ENCODE assay signal across 1 cellular context in the genomic region with DNA sequence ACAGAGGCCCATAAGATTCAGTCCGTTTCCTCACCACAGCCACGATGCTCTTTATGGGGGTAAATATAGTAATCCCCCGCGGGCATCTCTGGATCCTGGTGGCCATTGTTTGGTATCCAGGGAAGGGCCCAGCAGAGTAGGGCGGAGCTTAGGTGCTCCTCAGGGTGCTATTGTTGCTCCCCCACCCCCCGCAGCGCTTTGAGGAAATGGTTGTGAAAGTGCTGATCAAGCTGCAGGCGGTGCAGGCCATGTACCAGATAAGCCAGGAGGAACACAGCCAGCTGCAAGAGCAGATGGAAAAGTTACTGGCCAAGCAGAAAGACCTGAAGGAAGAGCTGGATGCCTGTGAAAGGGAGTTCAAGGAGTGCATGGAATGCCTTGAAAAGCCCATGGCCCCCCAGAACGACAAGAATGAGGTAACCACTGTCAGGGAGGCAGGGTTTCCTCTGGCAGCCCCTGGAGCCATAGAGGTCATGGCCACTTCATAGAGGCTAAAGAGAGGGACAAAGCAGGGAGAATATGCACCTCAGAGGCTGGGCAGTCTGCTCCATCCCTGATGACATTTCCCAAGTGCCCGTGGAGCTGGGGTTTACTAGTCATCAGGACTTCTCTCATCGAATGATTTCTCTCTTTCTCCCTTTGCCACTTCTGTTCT.
TF ChIP-seq lines count a peak whose summit lies in the region.

No MANE protein-coding gene starts in this region.

TF ChIP-seq in K562, 482 proteins besides CTCF, POLR2A, EP300 and RAD21 (continued from another document and continues in another):
- TF ChIP-seq ELF2 (CRISPR knock-in tag; IDR thresholded peaks at IDR 0.05) (peak; percentile 50; the same call in 1 of the 2 replicates), MYBL2 (IDR thresholded peaks at IDR 0.05; ENCODE audit: low read depth) (no peak), MYBL2 (CRISPR knock-in tag; IDR thresholded peaks at IDR 0.05; ENCODE audit: borderline replicate concordance) (no peak), CC2D1A (IDR thresholded peaks at IDR 0.05) (no peak), NFIC (IDR thresholded peaks at IDR 0.05) (peak; percentile 83), ZNF444 (CRISPR knock-in tag; IDR thresholded peaks at IDR 0.05) (no peak), GABPB2 (CRISPR knock-in tag; conservative IDR thresholded peaks at IDR 0.05) (no peak), HDAC3 (IDR thresholded peaks at IDR 0.05; ENCODE audit: borderline replicate concordance, partially characterized antibody) (no peak), NR2C2 (CRISPR knock-in tag; IDR thresholded peaks at IDR 0.05) (no peak), NR2C2 (tag; IDR thresholded peaks at IDR 0.05) (no peak), SAP30 (IDR thresholded peaks at IDR 0.05; ENCODE audit: borderline replicate concordance, insufficient read depth, low read depth, low read length, poor library complexity, severe bottlenecking) (no peak), STAT5B (CRISPR knock-in tag; IDR thresholded peaks at IDR 0.05) (no peak), CCNT2 (IDR thresholded peaks at IDR 0.05; ENCODE audit: borderline replicate concordance, extremely low read depth, insufficient read length, low read depth, low read length) (peak; percentile 20), PURB (CRISPR knock-in tag; IDR thresholded peaks at IDR 0.05; ENCODE audit: low read depth) (no peak), ZNF589 (CRISPR knock-in tag; IDR thresholded peaks at IDR 0.05; ENCODE audit: low read depth) (0 out of 2 replicates have a peak, but pooled peaks have one; percentile 33), MAZ (CRISPR knock-in tag; conservative IDR thresholded peaks at IDR 0.05 in 1 of 2, IDR thresholded peaks at IDR 0.05 in 1 of 2) (peak; percentile 59 to 72; a peak in 2 of 4 replicates), U2AF1 (optimal IDR thresholded peaks at IDR 0.05; ENCODE audit: low read depth, low read length) (no peak), KAT7 (CRISPR knock-in tag; IDR thresholded peaks at IDR 0.05; ENCODE audit: borderline replicate concordance) (peak; percentile 28; the same call in 1 of the 2 replicates), CBFA2T2 (conservative IDR thresholded peaks at IDR 0.05) (peak; percentile 92), SMARCA4 (IDR thresholded peaks at IDR 0.05) (peak; percentile 88), PML (IDR thresholded peaks at IDR 0.05; ENCODE audit: low read length) (peak; percentile 72), ELF1 (tag; IDR thresholded peaks at IDR 0.05) (peak; percentile 69), MED1 (CRISPR knock-in tag; IDR thresholded peaks at IDR 0.05; ENCODE audit: borderline replicate concordance) (no peak), ZNF75A (CRISPR knock-in tag; IDR thresholded peaks at IDR 0.05) (0 out of 2 replicates have a peak, but pooled peaks have one; percentile 27), TAF7 (tag; IDR thresholded peaks at IDR 0.05) (no peak), MTA1 (IDR thresholded peaks at IDR 0.05; ENCODE audit: borderline replicate concordance) (no peak), KDM1A (IDR thresholded peaks at IDR 0.05) (no peak; a peak in 1 of 4 replicates), CBX2 (IDR thresholded peaks at IDR 0.05; ENCODE audit: insufficient read depth, low read length, poor library complexity, severe bottlenecking) (no peak), ZBTB8A (IDR thresholded peaks at IDR 0.05; ENCODE audit: partially characterized antibody) (no peak), ZEB2 (IDR thresholded peaks at IDR 0.05) (no peak), HNRNPH1 (optimal IDR thresholded peaks at IDR 0.05; ENCODE audit: low read depth, low read length) (no peak), MXI1 (IDR thresholded peaks at IDR 0.05; ENCODE audit: low read depth, low read length) (no peak), ZNF76 (CRISPR knock-in tag; IDR thresholded peaks at IDR 0.05; ENCODE audit: borderline replicate concordance) (no peak), ZNF324 (CRISPR knock-in tag; IDR thresholded peaks at IDR 0.05) (no peak), SUPT5H (IDR thresholded peaks at IDR 0.05) (0 out of 2 replicates have a peak, but pooled peaks have one; percentile 22), TEAD4 (IDR thresholded peaks at IDR 0.05; ENCODE audit: low read length) (peak; percentile 91), TEAD4 (CRISPR knock-in tag; IDR thresholded peaks at IDR 0.05; ENCODE audit: borderline replicate concordance) (no peak), ZBED1 (IDR thresholded peaks at IDR 0.05) (no peak), ZC3H4 (CRISPR knock-in tag; IDR thresholded peaks at IDR 0.05; ENCODE audit: borderline replicate concordance) (no peak), ZNF316 (IDR thresholded peaks at IDR 0.05) (peak; percentile 95), ZNF79 (CRISPR knock-in tag; IDR thresholded peaks at IDR 0.05; ENCODE audit: low read depth) (no peak), CREBBP (IDR thresholded peaks at IDR 0.05; ENCODE audit: low read depth, low read length) (no peak), PCBP1 (IDR thresholded peaks at IDR 0.05; ENCODE audit: low read depth, low read length, poor library complexity, severe bottlenecking) (no peak), DACH1 (IDR thresholded peaks at IDR 0.05; ENCODE audit: partially characterized antibody) (peak; percentile 80), ESRRB (CRISPR knock-in tag; IDR thresholded peaks at IDR 0.05; ENCODE audit: borderline replicate concordance) (no peak), FOSL1 (tag; conservative IDR thresholded peaks at IDR 0.05) (0 out of 2 replicates have a peak, but pooled peaks have one; percentile 15), ZC3H11A (IDR thresholded peaks at IDR 0.05; ENCODE audit: low read depth, low read length) (no peak)
- TF ChIP-seq, protein P1, sequence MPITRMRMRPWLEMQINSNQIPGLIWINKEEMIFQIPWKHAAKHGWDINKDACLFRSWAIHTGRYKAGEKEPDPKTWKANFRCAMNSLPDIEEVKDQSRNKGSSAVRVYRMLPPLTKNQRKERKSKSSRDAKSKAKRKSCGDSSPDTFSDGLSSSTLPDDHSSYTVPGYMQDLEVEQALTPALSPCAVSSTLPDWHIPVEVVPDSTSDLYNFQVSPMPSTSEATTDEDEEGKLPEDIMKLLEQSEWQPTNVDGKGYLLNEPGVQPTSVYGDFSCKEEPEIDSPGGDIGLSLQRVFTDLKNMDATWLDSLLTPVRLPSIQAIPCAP (CRISPR knock-in tag; IDR thresholded peaks at IDR 0.05; ENCODE audit: borderline replicate concordance) = no peak
- TF ChIP-seq, protein P2, sequence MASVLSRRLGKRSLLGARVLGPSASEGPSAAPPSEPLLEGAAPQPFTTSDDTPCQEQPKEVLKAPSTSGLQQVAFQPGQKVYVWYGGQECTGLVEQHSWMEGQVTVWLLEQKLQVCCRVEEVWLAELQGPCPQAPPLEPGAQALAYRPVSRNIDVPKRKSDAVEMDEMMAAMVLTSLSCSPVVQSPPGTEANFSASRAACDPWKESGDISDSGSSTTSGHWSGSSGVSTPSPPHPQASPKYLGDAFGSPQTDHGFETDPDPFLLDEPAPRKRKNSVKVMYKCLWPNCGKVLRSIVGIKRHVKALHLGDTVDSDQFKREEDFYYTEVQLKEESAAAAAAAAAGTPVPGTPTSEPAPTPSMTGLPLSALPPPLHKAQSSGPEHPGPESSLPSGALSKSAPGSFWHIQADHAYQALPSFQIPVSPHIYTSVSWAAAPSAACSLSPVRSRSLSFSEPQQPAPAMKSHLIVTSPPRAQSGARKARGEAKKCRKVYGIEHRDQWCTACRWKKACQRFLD (CRISPR knock-in tag; IDR thresholded peaks at IDR 0.05) = peak; percentile 72; the same call in 1 of the 2 replicates
- TF ChIP-seq, protein P3, sequence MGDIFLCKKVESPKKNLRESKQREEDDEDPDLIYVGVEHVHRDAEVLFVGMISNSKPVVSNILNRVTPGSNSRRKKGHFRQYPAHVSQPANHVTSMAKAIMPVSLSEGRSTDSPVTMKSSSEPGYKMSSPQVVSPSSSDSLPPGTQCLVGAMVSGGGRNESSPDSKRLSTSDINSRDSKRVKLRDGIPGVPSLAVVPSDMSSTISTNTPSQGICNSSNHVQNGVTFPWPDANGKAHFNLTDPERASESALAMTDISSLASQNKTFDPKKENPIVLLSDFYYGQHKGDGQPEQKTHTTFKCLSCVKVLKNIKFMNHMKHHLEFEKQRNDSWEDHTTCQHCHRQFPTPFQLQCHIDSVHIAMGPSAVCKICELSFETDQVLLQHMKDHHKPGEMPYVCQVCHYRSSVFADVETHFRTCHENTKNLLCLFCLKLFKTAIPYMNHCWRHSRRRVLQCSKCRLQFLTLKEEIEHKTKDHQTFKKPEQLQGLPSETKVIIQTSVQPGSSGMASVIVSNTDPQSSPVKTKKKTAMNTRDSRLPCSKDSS (IDR thresholded peaks at IDR 0.05; ENCODE audit: low read depth, partially characterized antibody) = no peak
- TF ChIP-seq, protein P4, sequence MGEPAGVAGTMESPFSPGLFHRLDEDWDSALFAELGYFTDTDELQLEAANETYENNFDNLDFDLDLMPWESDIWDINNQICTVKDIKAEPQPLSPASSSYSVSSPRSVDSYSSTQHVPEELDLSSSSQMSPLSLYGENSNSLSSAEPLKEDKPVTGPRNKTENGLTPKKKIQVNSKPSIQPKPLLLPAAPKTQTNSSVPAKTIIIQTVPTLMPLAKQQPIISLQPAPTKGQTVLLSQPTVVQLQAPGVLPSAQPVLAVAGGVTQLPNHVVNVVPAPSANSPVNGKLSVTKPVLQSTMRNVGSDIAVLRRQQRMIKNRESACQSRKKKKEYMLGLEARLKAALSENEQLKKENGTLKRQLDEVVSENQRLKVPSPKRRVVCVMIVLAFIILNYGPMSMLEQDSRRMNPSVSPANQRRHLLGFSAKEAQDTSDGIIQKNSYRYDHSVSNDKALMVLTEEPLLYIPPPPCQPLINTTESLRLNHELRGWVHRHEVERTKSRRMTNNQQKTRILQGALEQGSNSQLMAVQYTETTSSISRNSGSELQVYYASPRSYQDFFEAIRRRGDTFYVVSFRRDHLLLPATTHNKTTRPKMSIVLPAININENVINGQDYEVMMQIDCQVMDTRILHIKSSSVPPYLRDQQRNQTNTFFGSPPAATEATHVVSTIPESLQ (CRISPR knock-in tag; IDR thresholded peaks at IDR 0.05) = 0 out of 2 replicates have a peak, but pooled peaks have one; percentile 4
- TF ChIP-seq, protein P5, sequence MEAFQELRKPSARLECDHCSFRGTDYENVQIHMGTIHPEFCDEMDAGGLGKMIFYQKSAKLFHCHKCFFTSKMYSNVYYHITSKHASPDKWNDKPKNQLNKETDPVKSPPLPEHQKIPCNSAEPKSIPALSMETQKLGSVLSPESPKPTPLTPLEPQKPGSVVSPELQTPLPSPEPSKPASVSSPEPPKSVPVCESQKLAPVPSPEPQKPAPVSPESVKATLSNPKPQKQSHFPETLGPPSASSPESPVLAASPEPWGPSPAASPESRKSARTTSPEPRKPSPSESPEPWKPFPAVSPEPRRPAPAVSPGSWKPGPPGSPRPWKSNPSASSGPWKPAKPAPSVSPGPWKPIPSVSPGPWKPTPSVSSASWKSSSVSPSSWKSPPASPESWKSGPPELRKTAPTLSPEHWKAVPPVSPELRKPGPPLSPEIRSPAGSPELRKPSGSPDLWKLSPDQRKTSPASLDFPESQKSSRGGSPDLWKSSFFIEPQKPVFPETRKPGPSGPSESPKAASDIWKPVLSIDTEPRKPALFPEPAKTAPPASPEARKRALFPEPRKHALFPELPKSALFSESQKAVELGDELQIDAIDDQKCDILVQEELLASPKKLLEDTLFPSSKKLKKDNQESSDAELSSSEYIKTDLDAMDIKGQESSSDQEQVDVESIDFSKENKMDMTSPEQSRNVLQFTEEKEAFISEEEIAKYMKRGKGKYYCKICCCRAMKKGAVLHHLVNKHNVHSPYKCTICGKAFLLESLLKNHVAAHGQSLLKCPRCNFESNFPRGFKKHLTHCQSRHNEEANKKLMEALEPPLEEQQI (IDR thresholded peaks at IDR 0.05) = no peak
- TF ChIP-seq, protein P6, sequence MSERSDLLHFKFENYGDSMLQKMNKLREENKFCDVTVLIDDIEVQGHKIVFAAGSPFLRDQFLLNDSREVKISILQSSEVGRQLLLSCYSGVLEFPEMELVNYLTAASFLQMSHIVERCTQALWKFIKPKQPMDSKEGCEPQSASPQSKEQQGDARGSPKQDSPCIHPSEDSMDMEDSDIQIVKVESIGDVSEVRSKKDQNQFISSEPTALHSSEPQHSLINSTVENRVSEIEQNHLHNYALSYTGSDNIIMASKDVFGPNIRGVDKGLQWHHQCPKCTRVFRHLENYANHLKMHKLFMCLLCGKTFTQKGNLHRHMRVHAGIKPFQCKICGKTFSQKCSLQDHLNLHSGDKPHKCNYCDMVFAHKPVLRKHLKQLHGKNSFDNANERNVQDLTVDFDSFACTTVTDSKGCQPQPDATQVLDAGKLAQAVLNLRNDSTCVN (CRISPR knock-in tag; IDR thresholded peaks at IDR 0.05) = no peak
- TF ChIP-seq, protein P7, sequence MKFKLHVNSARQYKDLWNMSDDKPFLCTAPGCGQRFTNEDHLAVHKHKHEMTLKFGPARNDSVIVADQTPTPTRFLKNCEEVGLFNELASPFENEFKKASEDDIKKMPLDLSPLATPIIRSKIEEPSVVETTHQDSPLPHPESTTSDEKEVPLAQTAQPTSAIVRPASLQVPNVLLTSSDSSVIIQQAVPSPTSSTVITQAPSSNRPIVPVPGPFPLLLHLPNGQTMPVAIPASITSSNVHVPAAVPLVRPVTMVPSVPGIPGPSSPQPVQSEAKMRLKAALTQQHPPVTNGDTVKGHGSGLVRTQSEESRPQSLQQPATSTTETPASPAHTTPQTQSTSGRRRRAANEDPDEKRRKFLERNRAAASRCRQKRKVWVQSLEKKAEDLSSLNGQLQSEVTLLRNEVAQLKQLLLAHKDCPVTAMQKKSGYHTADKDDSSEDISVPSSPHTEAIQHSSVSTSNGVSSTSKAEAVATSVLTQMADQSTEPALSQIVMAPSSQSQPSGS (CRISPR knock-in tag; IDR thresholded peaks at IDR 0.05) = no peak
- TF ChIP-seq, protein P8, sequence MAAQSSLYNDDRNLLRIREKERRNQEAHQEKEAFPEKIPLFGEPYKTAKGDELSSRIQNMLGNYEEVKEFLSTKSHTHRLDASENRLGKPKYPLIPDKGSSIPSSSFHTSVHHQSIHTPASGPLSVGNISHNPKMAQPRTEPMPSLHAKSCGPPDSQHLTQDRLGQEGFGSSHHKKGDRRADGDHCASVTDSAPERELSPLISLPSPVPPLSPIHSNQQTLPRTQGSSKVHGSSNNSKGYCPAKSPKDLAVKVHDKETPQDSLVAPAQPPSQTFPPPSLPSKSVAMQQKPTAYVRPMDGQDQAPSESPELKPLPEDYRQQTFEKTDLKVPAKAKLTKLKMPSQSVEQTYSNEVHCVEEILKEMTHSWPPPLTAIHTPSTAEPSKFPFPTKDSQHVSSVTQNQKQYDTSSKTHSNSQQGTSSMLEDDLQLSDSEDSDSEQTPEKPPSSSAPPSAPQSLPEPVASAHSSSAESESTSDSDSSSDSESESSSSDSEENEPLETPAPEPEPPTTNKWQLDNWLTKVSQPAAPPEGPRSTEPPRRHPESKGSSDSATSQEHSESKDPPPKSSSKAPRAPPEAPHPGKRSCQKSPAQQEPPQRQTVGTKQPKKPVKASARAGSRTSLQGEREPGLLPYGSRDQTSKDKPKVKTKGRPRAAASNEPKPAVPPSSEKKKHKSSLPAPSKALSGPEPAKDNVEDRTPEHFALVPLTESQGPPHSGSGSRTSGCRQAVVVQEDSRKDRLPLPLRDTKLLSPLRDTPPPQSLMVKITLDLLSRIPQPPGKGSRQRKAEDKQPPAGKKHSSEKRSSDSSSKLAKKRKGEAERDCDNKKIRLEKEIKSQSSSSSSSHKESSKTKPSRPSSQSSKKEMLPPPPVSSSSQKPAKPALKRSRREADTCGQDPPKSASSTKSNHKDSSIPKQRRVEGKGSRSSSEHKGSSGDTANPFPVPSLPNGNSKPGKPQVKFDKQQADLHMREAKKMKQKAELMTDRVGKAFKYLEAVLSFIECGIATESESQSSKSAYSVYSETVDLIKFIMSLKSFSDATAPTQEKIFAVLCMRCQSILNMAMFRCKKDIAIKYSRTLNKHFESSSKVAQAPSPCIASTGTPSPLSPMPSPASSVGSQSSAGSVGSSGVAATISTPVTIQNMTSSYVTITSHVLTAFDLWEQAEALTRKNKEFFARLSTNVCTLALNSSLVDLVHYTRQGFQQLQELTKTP (IDR thresholded peaks at IDR 0.05; ENCODE audit: low read depth in 1 of 2, partially characterized antibody in 2 of 2) = peak in 1 of 2 experiments; percentile 41
